ENCODE assay signal across 10 cellular contexts in genomic region chr12:2064078-2064507, GRCh38. TPM values are rescaled to one million over a fixed set of nuclear protein-coding genes. Genes with fewer than 3 reads are reported as not detected.
DNase-seq lines count a peak whose midpoint lies in the region; ATAC-seq and TF ChIP-seq lines count a peak whose summit lies in the region.
"Had no signal": no experiment of that assay in that cellular context is flagged by ENCODE, and none has a peak within 500 bp of the region (broad histone marks: within the 10 kb centered on the region; RNA-seq: fewer than 3 reads in every experiment).

No MANE protein-coding gene starts in this region.

- 28 to 34% methylated on average over 5 of the region's 5 CpGs for WGBS in body of pancreas, 2 donors

- peaks cover 8% of the 10 kb centered on the region for H3K4me1 ChIP-seq in CD4-positive, CD25-positive, alpha-beta regulatory T cell (ENCODE audit: control insufficient read depth, insufficient read depth, low read length, poor library complexity, severe bottlenecking)
- H3K4me1 ChIP-seq in muscle layer of duodenum (ENCODE audit: control insufficient read depth in 1 of 2, insufficient read depth in 2 of 2, low read length in 2 of 2) (peaks cover 0 to 35% of the 10 kb centered on the region in 2 donors), body of pancreas (no peaks in the 10 kb centered on the region)

- H3K4me3 ChIP-seq in CD4-positive, CD25-positive, alpha-beta regulatory T cell (ENCODE audit: low read depth, low read length): peak overlapping the region; percentile 85
- H3K4me3 ChIP-seq in muscle layer of duodenum (ENCODE audit: low read depth in 1 of 2, low read length in 2 of 2) (peak overlapping the region; percentile 24 to 35), body of pancreas (no peak overlapping the region)

- no peak for TF ChIP-seq POLR2A in body of pancreas (IDR thresholded peaks at IDR 0.05)

- H3K36me3 Mint-ChIP-seq in CD4-positive, CD25-positive, alpha-beta regulatory T cell: no peaks in the 10 kb centered on the region
- no peaks in the 10 kb centered on the region for H3K36me3 Mint-ChIP-seq in activated naive CD8-positive, alpha-beta T cell treated with anti-CD3 and anti-CD28 coated beads, Interleukin-2, amount 10 ng/mL, durations not matched to agents 7 days and 5 days
- H3K36me3 Mint-ChIP-seq: IgD-negative memory B cell had no signal

- TF ChIP-seq CTCF in body of pancreas (IDR thresholded peaks at IDR 0.05): no peak

- in situ Hi-C loops in KBM-7 (cut with MboI; ENCODE audit: low pct_unique_long_range_greater_than_20kb, low sequenced_read_pairs): loop anchor here (25.0 kb wide), 1 partner anchor 523 kb away; no protein-coding TSS in a partner anchor

- ATAC-seq in CD4-positive, CD25-positive, alpha-beta regulatory T cell (ENCODE audit: low read depth in 2 of 2): peak; percentile 77 to 86
- ATAC-seq in activated naive CD8-positive, alpha-beta T cell treated with anti-CD3 and anti-CD28 coated beads, Interleukin-2, amount 10 ng/mL, durations not matched to agents 7 days and 5 days (ENCODE audit: low read depth): peak; percentile 88
- ATAC-seq in body of pancreas (no peak), HG03571 (IDR thresholded peaks at IDR 0.05; ENCODE audit: unreplicated experiment) (no peak), GM18498 (IDR thresholded peaks at IDR 0.05; ENCODE audit: unreplicated experiment) (no peak), GM19023 (IDR thresholded peaks at IDR 0.05; ENCODE audit: unreplicated experiment) (no peak)

- peaks cover 23% of the 10 kb centered on the region for H3K27me3 Mint-ChIP-seq in CD4-positive, CD25-positive, alpha-beta regulatory T cell
- peaks cover 17% of the 10 kb centered on the region for H3K27me3 Mint-ChIP-seq in activated naive CD8-positive, alpha-beta T cell treated with anti-CD3 and anti-CD28 coated beads, Interleukin-2, amount 10 ng/mL, durations not matched to agents 7 days and 5 days

- peaks cover 9 to 18% (median 16%) of the 10 kb centered on the region in 4 donors for H3K4me1 Mint-ChIP-seq in CD4-positive, CD25-positive, alpha-beta regulatory T cell
- H3K4me1 Mint-ChIP-seq in activated naive CD8-positive, alpha-beta T cell treated with anti-CD3 and anti-CD28 coated beads, Interleukin-2, amount 10 ng/mL, durations not matched to agents 7 days and 5 days: peaks cover 10% of the 10 kb centered on the region

- peaks cover 0 to 4% (median under 1%) of the 10 kb centered on the region in 7 donors for H3K9me3 Mint-ChIP-seq in CD4-positive, CD25-positive, alpha-beta regulatory T cell
- H3K9me3 Mint-ChIP-seq in activated naive CD8-positive, alpha-beta T cell treated with anti-CD3 and anti-CD28 coated beads, Interleukin-2, amount 10 ng/mL, durations not matched to agents 7 days and 5 days: peaks cover 2% of the 10 kb centered on the region

- POLR2A ChIA-PET in activated naive CD8-positive, alpha-beta T cell treated with anti-CD3 and anti-CD28 coated beads, Interleukin-2, amount 10 ng/mL, durations not matched to agents 7 days and 5 days (lab: Charles Lee): interaction anchor here (1.2 kb wide), 1 partner anchor 61 kb away, joined by 3 read pairs; no protein-coding TSS in a partner anchor

- H3K4me3 Mint-ChIP-seq in CD4-positive, CD25-positive, alpha-beta regulatory T cell: peak overlapping the region; percentile 23 to 84 (median 77)
- peak overlapping the region; percentile 62 for H3K4me3 Mint-ChIP-seq in activated naive CD8-positive, alpha-beta T cell treated with anti-CD3 and anti-CD28 coated beads, Interleukin-2, amount 10 ng/mL, durations not matched to agents 7 days and 5 days
- H3K4me3 Mint-ChIP-seq: memory B cell had no signal

- no peaks in the 10 kb centered on the region for H3K36me3 ChIP-seq in CD4-positive, CD25-positive, alpha-beta regulatory T cell (ENCODE audit: control insufficient read depth, insufficient read depth, low read length)
- H3K36me3 ChIP-seq in muscle layer of duodenum (ENCODE audit: control insufficient read depth in 1 of 2, insufficient read depth in 2 of 2, low read length in 2 of 2) (no peaks in the 10 kb centered on the region), body of pancreas (replicated peaks in 1 of 2; ENCODE audit: insufficient read depth in 1 of 2, low read depth in 2 of 2) (no peaks in the 10 kb centered on the region)

- no peaks in the 10 kb centered on the region for H3K9me3 ChIP-seq in CD4-positive, CD25-positive, alpha-beta regulatory T cell (ENCODE audit: control insufficient read depth in 2 of 2, low read length in 2 of 2)
- H3K9me3 ChIP-seq in muscle layer of duodenum (ENCODE audit: control insufficient read depth in 1 of 2, low read length in 2 of 2) (no peaks in the 10 kb centered on the region), body of pancreas (no peaks in the 10 kb centered on the region)

- no peaks in the 10 kb centered on the region for H3K27me3 ChIP-seq in CD4-positive, CD25-positive, alpha-beta regulatory T cell (ENCODE audit: control insufficient read depth, insufficient read depth, low read length)
- H3K27me3 ChIP-seq in muscle layer of duodenum (ENCODE audit: low read depth, low read length) (no peaks in the 10 kb centered on the region), body of pancreas (no peaks in the 10 kb centered on the region)

- intact Hi-C loops in body of pancreas (cut with DNase I): no loop called here

- DNase-seq in CD4-positive, CD25-positive, alpha-beta regulatory T cell: peak in 2 of 3 donors; percentile 41 to 83
- DNase-seq in KBM-7: peak; percentile 56
- DNase-seq in activated naive CD8-positive, alpha-beta T cell treated with anti-CD3 and anti-CD28 coated beads, Interleukin-2, amount 10 ng/mL, durations not matched to agents 7 days and 5 days: peak; percentile 51
- DNase-seq in body of pancreas: no peak

- peak overlapping the region; percentile 91 to 93 (median 92) for H3K27ac Mint-ChIP-seq in CD4-positive, CD25-positive, alpha-beta regulatory T cell
- peak overlapping the region; percentile 83 for H3K27ac Mint-ChIP-seq in activated naive CD8-positive, alpha-beta T cell treated with anti-CD3 and anti-CD28 coated beads, Interleukin-2, amount 10 ng/mL, durations not matched to agents 7 days and 5 days
- H3K27ac Mint-ChIP-seq: IgD-negative memory B cell, memory B cell had no signal

- peak overlapping the region; percentile 64 for H3K27ac ChIP-seq in CD4-positive, CD25-positive, alpha-beta regulatory T cell (ENCODE audit: insufficient read depth, low read length, poor library complexity, severe bottlenecking)
- peak overlapping the region; percentile 34 for H3K27ac ChIP-seq in muscle layer of duodenum (ENCODE audit: low read length)
- no peak overlapping the region for H3K27ac ChIP-seq in body of pancreas

RNA-seq across cellular contexts. Expression of gene CACNA1C, which starts 11.3 kb away (rescaled TPM):
- 0.07 TPM for total RNA-seq in CD4-positive, CD25-positive, alpha-beta regulatory T cell
- under 1 TPM; 0.02 to 0.14 (median 0.11) TPM for polyA plus RNA-seq in CD4-positive, CD25-positive, alpha-beta regulatory T cell
- total RNA-seq in activated naive CD8-positive, alpha-beta T cell treated with anti-CD3 and anti-CD28 coated beads, Interleukin-2, amount 10 ng/mL, durations not matched to agents 7 days and 5 days: under 1 TPM; 0.11 to 0.14 TPM
- total RNA-seq in body of pancreas: 1 to 10 TPM; 2.3 to 4.4 TPM

RNA-seq across cellular contexts. Expression of gene DCP1B, which starts 59.8 kb away (rescaled TPM):
- 23.9 TPM for total RNA-seq in CD4-positive, CD25-positive, alpha-beta regulatory T cell
- polyA plus RNA-seq in CD4-positive, CD25-positive, alpha-beta regulatory T cell: 10 to 100 TPM; 29.0 to 56.8 (median 39.2) TPM
- total RNA-seq in activated naive CD8-positive, alpha-beta T cell treated with anti-CD3 and anti-CD28 coated beads, Interleukin-2, amount 10 ng/mL, durations not matched to agents 7 days and 5 days: 10 to 100 TPM; 20.7 to 21.4 TPM
- 10 to 100 TPM in 1 of 2 donors, 1 to 10 TPM in 1; 7.9 to 13.2 TPM for total RNA-seq in body of pancreas

Comparison
In these comparisons a context has a peak if more than half of its experiments do, and no peak if none do; other contexts are left out.
1. ATAC-seq: peak in CD4-positive, CD25-positive, alpha-beta regulatory T cell (2 of 2) and activated naive CD8-positive, alpha-beta T cell treated with anti-CD3 and anti-CD28 coated beads, Interleukin-2, amount 10 ng/mL, durations not matched to agents 7 days and 5 days (single experiment); none in body of pancreas (single experiment), HG03571 (single experiment), GM18498 (single experiment) and GM19023 (single experiment).
2. DNase-seq: peak in CD4-positive, CD25-positive, alpha-beta regulatory T cell (2 of 3), KBM-7 (single experiment) and activated naive CD8-positive, alpha-beta T cell treated with anti-CD3 and anti-CD28 coated beads, Interleukin-2, amount 10 ng/mL, durations not matched to agents 7 days and 5 days (single experiment); none in body of pancreas (0 of 4).
3. H3K27ac ChIP-seq: peak in CD4-positive, CD25-positive, alpha-beta regulatory T cell (single experiment) and muscle layer of duodenum (single experiment); none in body of pancreas (0 of 4).
4. H3K4me3 ChIP-seq: peak in CD4-positive, CD25-positive, alpha-beta regulatory T cell (single experiment) and muscle layer of duodenum (2 of 2); none in body of pancreas (0 of 2).